Comparison of ENCODE assay signal across 25 cellular contexts in the genomic region with DNA sequence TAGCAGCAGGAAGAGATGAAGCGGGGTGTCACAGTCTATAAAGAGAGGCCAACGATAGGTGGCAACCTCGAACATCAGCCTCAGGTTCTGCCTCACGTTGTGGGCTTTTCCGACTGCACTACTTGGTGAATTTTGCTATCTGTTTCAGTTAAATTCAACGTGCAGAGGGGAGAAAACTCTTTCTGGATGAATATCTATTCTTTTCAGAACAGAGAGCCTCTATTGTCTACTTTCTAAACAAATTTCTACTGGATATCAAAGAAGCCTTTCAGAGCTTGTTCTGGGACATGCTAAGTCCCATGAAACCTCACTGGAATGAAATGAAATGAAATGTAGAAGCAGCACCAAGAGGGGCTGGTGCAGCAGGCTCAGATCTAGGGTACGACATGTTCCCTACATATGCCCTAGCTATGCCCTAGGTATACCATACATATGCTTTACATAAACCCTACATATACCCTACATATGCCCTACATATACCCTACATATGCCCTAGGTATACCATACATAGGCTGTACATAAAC.
"Had no signal": no experiment of that assay in that cellular context is flagged by ENCODE, and none has a peak within 500 bp of the region (broad histone marks: within the 10 kb centered on the region; RNA-seq: fewer than 3 reads in every experiment).

No MANE protein-coding gene starts in this region.

- DNase-seq: activated CD4-positive, alpha-beta T cell treated with anti-CD3 and anti-CD28 coated beads for 36 hours; activated CD4-positive, alpha-beta T cell treated with anti-CD3 and anti-CD28 coated beads, Interleukin-2, amount 50 U/mL, for 4 hours; activated CD4-positive, CD25-positive, alpha-beta regulatory T cell; activated effector memory CD4-positive, alpha-beta T cell treated with Interleukin-2 at 50 U/mL for 16 hours; activated naive CD4-positive, alpha-beta T cell treated with Interleukin-2 at 50 U/mL for 16 hours; aorta; body of pancreas; cerebellar nuclear complex; foreskin fibroblast; heart right ventricle; left ventricle myocardium inferior; nephron progenitor cell; pancreas; psoas muscle; spleen; stimulated activated naive CD4-positive, alpha-beta T cell; T-helper 1 cell; uterus had no signal

- H3K36me3 ChIP-seq: heart right ventricle, left ventricle myocardium inferior, pancreas, right atrium auricular region, spleen, thoracic aorta, uterus had no signal

- H3K4me1 ChIP-seq: pancreas, psoas muscle, uterus had no signal

- H3K9me3 Mint-ChIP-seq: T-helper 2 cell treated with Interferon-gamma antibody and Interleukin-4, amounts not matched to agents 5 μg/mL and 100 μg/mL, for 36 hours had no signal

- H3K27ac ChIP-seq: body of pancreas, heart right ventricle, left ventricle myocardium inferior, pancreas, psoas muscle, right atrium auricular region, spleen, thoracic aorta, uterus had no signal

- H3K4me3 ChIP-seq: body of pancreas, coronary artery, heart right ventricle, left ventricle myocardium inferior, lung, pancreas, psoas muscle, right atrium auricular region, spleen, thoracic aorta, uterus had no signal

- H3K36me3 Mint-ChIP-seq: activated naive CD8-positive, alpha-beta T cell; type B pancreatic cell had no signal

- H3K27me3 ChIP-seq: body of pancreas, heart right ventricle, pancreas, right atrium auricular region, spleen, uterus had no signal

- H3K27ac Mint-ChIP-seq: activated CD4-positive, alpha-beta T cell treated with anti-CD3 and anti-CD28 coated beads for 36 hours; activated naive CD8-positive, alpha-beta T cell; nephron progenitor cell; T-helper 2 cell treated with Interferon-gamma antibody and Interleukin-4, amounts not matched to agents 5 μg/mL and 100 μg/mL, for 36 hours; type B pancreatic cell had no signal

- H3K4me3 Mint-ChIP-seq: activated CD4-positive, alpha-beta T cell treated with anti-CD3 and anti-CD28 coated beads for 36 hours; activated naive CD8-positive, alpha-beta T cell; nephron progenitor cell; T-helper 2 cell treated with Interferon-gamma antibody and Interleukin-4, amounts not matched to agents 5 μg/mL and 100 μg/mL, for 36 hours; type B pancreatic cell had no signal

- H3K27me3 Mint-ChIP-seq: activated naive CD8-positive, alpha-beta T cell had no signal

- ATAC-seq: activated CD4-positive, alpha-beta T cell treated with anti-CD3 and anti-CD28 coated beads for 36 hours; body of pancreas; pancreas; psoas muscle had no signal

- H3K9me3 ChIP-seq: body of pancreas, heart right ventricle, left ventricle myocardium inferior, pancreas, psoas muscle, right atrium auricular region, spleen, thoracic aorta, uterus had no signal
